In the genomic region with DNA sequence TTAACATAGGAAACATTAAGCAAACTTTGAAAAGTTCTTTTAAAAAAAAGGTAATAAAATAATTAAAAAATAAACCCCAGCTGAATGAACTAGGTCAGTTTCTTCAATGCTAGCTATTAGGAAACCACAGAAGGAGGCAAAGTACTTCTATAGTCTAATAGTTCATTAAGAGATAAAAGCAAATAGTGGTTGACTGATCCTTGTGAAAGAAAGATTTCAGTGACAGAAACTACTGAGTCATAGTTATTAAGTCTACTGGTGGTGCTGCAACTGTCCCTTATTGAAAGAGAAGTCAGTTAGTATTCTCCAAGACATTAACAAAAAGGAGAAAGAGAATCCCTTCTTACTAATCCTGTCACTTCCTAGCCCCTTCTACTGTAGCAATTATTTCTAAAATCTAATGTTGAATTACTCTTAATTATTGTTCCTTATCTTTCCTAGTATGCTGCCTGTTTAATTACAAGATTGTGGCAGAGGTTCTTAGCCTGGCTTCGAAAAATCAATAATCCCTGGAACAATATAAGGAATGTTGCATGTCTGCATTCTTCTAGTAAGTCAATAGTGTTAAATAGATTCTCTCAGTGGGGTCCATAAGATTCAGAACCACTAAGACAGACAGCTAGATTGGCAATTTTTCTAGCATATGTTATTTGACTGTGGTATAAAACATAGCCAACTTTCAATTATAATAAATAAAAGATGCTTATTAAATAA, we compare ENCODE assay signal across 10 cellular contexts.
"Had no signal": no experiment of that assay in that cellular context is flagged by ENCODE, and none has a peak within 500 bp of the region (broad histone marks: within the 10 kb centered on the region; RNA-seq: fewer than 3 reads in every experiment).

No MANE protein-coding gene starts in this region.

- FAIRE-seq: endothelial cell of umbilical vein, keratinocyte had no signal

- H3K4me3 ChIP-seq: colonic mucosa, gastrocnemius medialis, ovary had no signal

- H3K9me3 ChIP-seq: colonic mucosa, gastrocnemius medialis, ovary had no signal

- H3K4me1 ChIP-seq: colonic mucosa, gastrocnemius medialis had no signal

- H3K36me3 ChIP-seq: colonic mucosa, ovary had no signal

- H3K27me3 ChIP-seq: colonic mucosa, gastrocnemius medialis, ovary had no signal

- DNase-seq: activated naive CD4-positive, alpha-beta T cell treated with Interleukin-2 at 50 U/mL for 16 hours; caudate nucleus; colonic mucosa; gastrocnemius medialis; ovary; stimulated activated CD4-positive, alpha-beta T cell treated with anti-CD3 and anti-CD28 coated beads, Interleukin-4, amount 100 ng/mL, for 4 hours; stimulated activated naive CD8-positive, alpha-beta T cell treated with anti-CD3 and anti-CD28 coated beads, Interleukin-15, amount 100 ng/mL, for 72 hours; SW 1271 had no signal

- ATAC-seq: gastrocnemius medialis; stimulated activated naive CD8-positive, alpha-beta T cell treated with anti-CD3 and anti-CD28 coated beads, Interleukin-15, amount 100 ng/mL, for 72 hours had no signal

- H3K27ac ChIP-seq: colonic mucosa, gastrocnemius medialis, ovary had no signal
